10 cellular contexts compared by ENCODE assay signal in the genomic region with DNA sequence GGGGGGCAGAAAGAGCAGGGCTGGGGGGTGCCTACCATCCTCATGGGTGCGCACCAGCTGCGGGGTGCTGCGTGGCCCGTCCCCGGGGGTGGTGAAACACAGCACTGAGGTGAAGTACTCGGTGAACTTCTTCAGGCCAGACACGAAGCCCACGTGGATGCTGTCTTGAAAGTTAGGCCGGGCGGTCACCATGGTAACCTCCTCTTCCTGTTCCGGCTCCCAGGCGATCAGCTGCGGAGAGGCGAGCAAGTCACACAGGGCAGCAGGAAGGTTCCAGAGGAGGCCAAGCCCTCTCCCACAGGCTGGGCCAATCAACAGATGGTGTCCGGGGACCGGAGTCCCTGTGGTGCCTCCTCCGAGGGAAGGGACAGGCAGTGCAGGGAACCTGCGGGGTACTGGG.
A peak's percentile ranks its signal among the peaks of the same experiment; 100 is the strongest.
DNase-seq lines count a peak whose midpoint lies in the region; ATAC-seq and TF ChIP-seq lines count a peak whose summit lies in the region.
"Had no signal": no experiment of that assay in that cellular context is flagged by ENCODE, and none has a peak within 500 bp of the region (broad histone marks: within the 10 kb centered on the region; RNA-seq: fewer than 3 reads in every experiment).

No MANE protein-coding gene starts in this region.

- peak; percentile 22 for ATAC-seq in left lobe of liver
- ATAC-seq in GM19328 (IDR thresholded peaks at IDR 0.05; ENCODE audit: unreplicated experiment), result no peak
- ATAC-seq in GM19324 (IDR thresholded peaks at IDR 0.05; ENCODE audit: low FRiP score, unreplicated experiment), result no peak
- ATAC-seq: PC-3 had no signal

- H3K27ac ChIP-seq in smooth muscle cell (ENCODE audit: low read depth), result no peak overlapping the region

- no peak overlapping the region for H3K27ac Mint-ChIP-seq in osteocyte (ENCODE audit: unreplicated experiment)

- H3K27me3 Mint-ChIP-seq in osteocyte (ENCODE audit: unreplicated experiment), result no peaks in the 10 kb centered on the region
- H3K27me3 Mint-ChIP-seq: naive thymus-derived CD8-positive, alpha-beta T cell had no signal

- H3K36me3 Mint-ChIP-seq in osteocyte (ENCODE audit: unreplicated experiment), result peaks cover 14% of the 10 kb centered on the region

- no peaks in the 10 kb centered on the region for H3K36me3 ChIP-seq in smooth muscle cell (ENCODE audit: low read depth)

- H2AFZ ChIP-seq in smooth muscle cell (ENCODE audit: low read depth), result no peak overlapping the region

- H3F3A ChIP-seq in smooth muscle cell (ENCODE audit: low read depth), result no peaks in the 10 kb centered on the region

- H3K4me1 ChIP-seq in smooth muscle cell (ENCODE audit: low read depth), result no peaks in the 10 kb centered on the region

- peak; percentile 15 for DNase-seq in DMS 273 treated with DMSO at 0.1 percent for 48 hours (lab: John Stamatoyannopoulos, UW)
- DNase-seq in NCI-H2171 treated with DMSO at 0.1 percent for 48 hours (lab: John Stamatoyannopoulos, UW), result peak; percentile 60
- DNase-seq in cardiac fibroblast (ENCODE audit: low read depth in 2 of 2), result peak; percentile 33 to 64
- no peak for DNase-seq in left lobe of liver (ENCODE audit: low spot score)
- DNase-seq in osteocyte (ENCODE audit: extremely low spot score, unreplicated experiment), result no peak
- DNase-seq in smooth muscle cell (lab: John Stamatoyannopoulos, UW; ENCODE audit: unreplicated experiment), result no peak
- DNase-seq: PC-3 had no signal

- no peaks in the 10 kb centered on the region for H3K9me3 ChIP-seq in smooth muscle cell (replicated peaks; ENCODE audit: low read depth)

- no peak overlapping the region for H3K4me2 ChIP-seq in smooth muscle cell

- H4K20me1 ChIP-seq in smooth muscle cell (ENCODE audit: low read depth), result no peaks in the 10 kb centered on the region

- H3K4me3 Mint-ChIP-seq in osteocyte (ENCODE audit: unreplicated experiment), result no peak overlapping the region
- H3K4me3 Mint-ChIP-seq: naive thymus-derived CD8-positive, alpha-beta T cell had no signal

- no peak overlapping the region for H3K9ac ChIP-seq in smooth muscle cell (ENCODE audit: low read depth)

- 84% methylated on average over 18 of the region's 18 CpGs for WGBS in smooth muscle cell (ENCODE audit: low lambda C conversion rate)

- no peaks in the 10 kb centered on the region for H3K9me3 Mint-ChIP-seq in osteocyte (ENCODE audit: unreplicated experiment)
- H3K9me3 Mint-ChIP-seq: naive thymus-derived CD8-positive, alpha-beta T cell had no signal

- H3K4me3 ChIP-seq in cardiac fibroblast (replicated peaks in 1 of 2; ENCODE audit: low read depth in 2 of 2, low read length in 2 of 2), result no peak overlapping the region
- H3K4me3 ChIP-seq in smooth muscle cell, result no peak overlapping the region

- TF ChIP-seq CTCF in cardiac fibroblast (IDR thresholded peaks at IDR 0.05; ENCODE audit: low read depth, low read length), result no peak
- TF ChIP-seq CTCF in osteocyte (IDR thresholded peaks at IDR 0.05), result no peak
- no peak for TF ChIP-seq CTCF in smooth muscle cell (IDR thresholded peaks at IDR 0.05; ENCODE audit: borderline replicate concordance, insufficient read depth, poor library complexity, severe bottlenecking)

- no peaks in the 10 kb centered on the region for H3K27me3 ChIP-seq in smooth muscle cell (ENCODE audit: low read depth)

- H3K79me2 ChIP-seq in smooth muscle cell (ENCODE audit: low read depth), result no peaks in the 10 kb centered on the region

- H3K4me1 Mint-ChIP-seq in osteocyte (ENCODE audit: unreplicated experiment), result peaks cover 9% of the 10 kb centered on the region

Comparison
In these comparisons a context has a peak if more than half of its experiments do, and no peak if none do; other contexts are left out.
1. DNase-seq: peak in DMS 273 treated with DMSO at 0.1 percent for 48 hours (single experiment), NCI-H2171 treated with DMSO at 0.1 percent for 48 hours (single experiment) and cardiac fibroblast (2 of 2); none in left lobe of liver (single experiment), osteocyte (single experiment) and smooth muscle cell (single experiment).